In genomic region chr14:72675126-72675525, GRCh38 we compare ENCODE assay signal across 1 cellular context.
TF ChIP-seq lines count a peak whose summit lies in the region.

No MANE protein-coding gene starts in this region.

TF ChIP-seq in SK-N-SH, 30 proteins besides CTCF, POLR2A, EP300 and RAD21 (continued from another document):
- no peak for TF ChIP-seq RXRA (IDR thresholded peaks at IDR 0.05; ENCODE audit: borderline replicate concordance, low read depth)
- no peak for TF ChIP-seq TCF12 (IDR thresholded peaks at IDR 0.05)
- TF ChIP-seq RCOR1 (IDR thresholded peaks at IDR 0.05; ENCODE audit: low read length) = no peak
- no peak for TF ChIP-seq FOXM1 (IDR thresholded peaks at IDR 0.05; ENCODE audit: low read depth)
